ENCODE assay signal across 19 cellular contexts in genomic region chr17:80486692-80487091, GRCh38. TPM values are rescaled to one million over a fixed set of nuclear protein-coding genes. Genes with fewer than 3 reads are reported as not detected.
DNase-seq lines count a peak whose midpoint lies in the region; ATAC-seq and TF ChIP-seq lines count a peak whose summit lies in the region.
"Had no signal": no experiment of that assay in that cellular context is flagged by ENCODE, and none has a peak within 500 bp of the region (broad histone marks: within the 10 kb centered on the region; RNA-seq: fewer than 3 reads in every experiment).

No MANE protein-coding gene starts in this region.

- H2AK5ac ChIP-seq in IMR-90 (ENCODE audit: low read depth, low read length) = no peak overlapping the region

- CTCF ChIA-PET in IMR-90 (lab: Yijun Ruan, JAX) = no interaction called here

- H3K4me3 Mint-ChIP-seq in neural progenitor cell = peak overlapping the region; percentile 64
- H3K4me3 Mint-ChIP-seq: T-cell had no signal

- H3K9me3 ChIP-seq in DND-41 (ENCODE audit: insufficient read depth, low read length, severe bottlenecking) (no peaks in the 10 kb centered on the region), IMR-90 (ENCODE audit: control insufficient read depth, insufficient read depth, low read length) (peaks cover 7% of the 10 kb centered on the region; the same call in 1 of the 2 replicates), WERI-Rb-1 (ENCODE audit: severe bottlenecking) (no peaks in the 10 kb centered on the region), neural progenitor cell (ENCODE audit: low read depth) (no peaks in the 10 kb centered on the region)
- H3K9me3 ChIP-seq: HAP-1 had no signal

- no peak overlapping the region for H3K4ac ChIP-seq in IMR-90 (ENCODE audit: low read depth, low read length)

- H3K14ac ChIP-seq in IMR-90 (replicated peaks; ENCODE audit: low read depth, low read length) = no peak overlapping the region

- H4K91ac ChIP-seq in IMR-90 (ENCODE audit: insufficient read depth, low read depth, low read length) = no peak overlapping the region

- H2AFZ ChIP-seq in DND-41 (ENCODE audit: low read depth, low read length) = no peak overlapping the region
- peak overlapping the region; percentile 43 for H2AFZ ChIP-seq in IMR-90 (replicated peaks; ENCODE audit: low read length, poor library complexity)
- H2AFZ ChIP-seq in neural progenitor cell (replicated peaks) = no peak overlapping the region

- H3K56ac ChIP-seq in IMR-90 (ENCODE audit: extremely low read depth, insufficient read depth, low read length) = no peak overlapping the region

- H3K9me1 ChIP-seq in IMR-90 (ENCODE audit: insufficient read depth, low read length) = peaks cover 3% of the 10 kb centered on the region; the same call in 1 of the 2 replicates

- H3K79me2 ChIP-seq in DND-41 (ENCODE audit: insufficient read depth, low read length) (no peaks in the 10 kb centered on the region), neural progenitor cell (ENCODE audit: low read depth) (no peaks in the 10 kb centered on the region)

- peaks cover 9% of the 10 kb centered on the region for H3F3A ChIP-seq in neural progenitor cell (ENCODE audit: low read depth)

- H2AK9ac ChIP-seq in IMR-90 (replicated peaks; ENCODE audit: low read depth, low read length, poor library complexity) = no peak overlapping the region

- BruUV-seq in IMR-90 (replicated peaks; lab: Mats Ljungman, UMichigan) = no TSS peak

- H3K23ac ChIP-seq in IMR-90 (ENCODE audit: low read depth, low read length) = no peak overlapping the region

- dilution Hi-C loops in IMR-90 (cut with HindIII; ENCODE audit: low sequenced_read_pairs, unreplicated experiment) = no loop called here

- peak overlapping the region; percentile 80 for H3K27ac ChIP-seq in DND-41 (ENCODE audit: low read length)
- no peak overlapping the region for H3K27ac ChIP-seq in IMR-90 (ENCODE audit: insufficient read depth, low read length)
- H3K27ac ChIP-seq in WERI-Rb-1 = peak overlapping the region; percentile 73
- H3K27ac ChIP-seq in neural progenitor cell = no peak overlapping the region
- H3K27ac ChIP-seq: C4-2B, Peyer's patch had no signal

- no peak overlapping the region for H3K18ac ChIP-seq in IMR-90 (ENCODE audit: low read depth, low read length)

- H3K27me3 Mint-ChIP-seq in neural progenitor cell (ENCODE audit: insufficient read depth, low read depth) = peaks cover 22% of the 10 kb centered on the region

- no peak overlapping the region for H4K5ac ChIP-seq in IMR-90 (ENCODE audit: low read depth, low read length)

- H3K4me1 ChIP-seq in DND-41 (ENCODE audit: insufficient read depth, low read length) = peaks cover 31% of the 10 kb centered on the region
- H3K4me1 ChIP-seq in IMR-90 (ENCODE audit: control insufficient read depth, insufficient read depth, low read length) = no peaks in the 10 kb centered on the region; the same call in 1 of the 2 replicates
- peaks cover 11% of the 10 kb centered on the region for H3K4me1 ChIP-seq in neural progenitor cell
- H3K4me1 ChIP-seq: HAP-1, Peyer's patch had no signal

- H2BK15ac ChIP-seq in IMR-90 (ENCODE audit: low read depth, low read length) = no peak overlapping the region

- TF ChIP-seq POLR2A in IMR-90 (IDR thresholded peaks at IDR 0.05; ENCODE audit: low read depth, low read length) = no peak

- H3K27ac Mint-ChIP-seq in neural progenitor cell = no peak overlapping the region
- H3K27ac Mint-ChIP-seq: T-cell had no signal

- WGBS in IMR-90 (ENCODE audit: extremely low coverage in 2 of 2, insufficient read length in 1 of 2), 2 experiments = no CpG with 5 or more reads among the region's 17 CpGs

- H2BK5ac ChIP-seq in IMR-90 (ENCODE audit: low read depth, low read length, poor library complexity, severe bottlenecking) = no peak overlapping the region

- no peak for TF ChIP-seq CTCF in DND-41 (IDR thresholded peaks at IDR 0.05; ENCODE audit: borderline replicate concordance, extremely low read depth, low read length, poor library complexity, severe bottlenecking)
- TF ChIP-seq CTCF in IMR-90 (conservative IDR thresholded peaks at IDR 0.05; ENCODE audit: low read depth, low read length) = no peak
- TF ChIP-seq CTCF in WERI-Rb-1 (IDR thresholded peaks at IDR 0.05; ENCODE audit: low read depth, low read length) = no peak
- no peak for TF ChIP-seq CTCF in neural progenitor cell (IDR thresholded peaks at IDR 0.05)

- TF ChIP-seq RAD21 in IMR-90 (IDR thresholded peaks at IDR 0.05; ENCODE audit: low read length) = no peak

- in situ Hi-C loops in IMR-90 (cut with MboI; ENCODE audit: low sequenced_read_pairs) = no loop called here

- H3K36me3 Mint-ChIP-seq in neural progenitor cell = no peaks in the 10 kb centered on the region
- H3K36me3 Mint-ChIP-seq: T-cell had no signal

- H2BK20ac ChIP-seq in IMR-90 (ENCODE audit: low read depth, low read length) = no peak overlapping the region

- H3K4me1 Mint-ChIP-seq in neural progenitor cell = peaks cover 25% of the 10 kb centered on the region
- H3K4me1 Mint-ChIP-seq: T-cell had no signal

- H4K20me1 ChIP-seq in DND-41 (ENCODE audit: insufficient read depth, low read length) = no peaks in the 10 kb centered on the region
- H4K20me1 ChIP-seq in IMR-90 (ENCODE audit: insufficient read depth, low read length) = peaks cover 4% of the 10 kb centered on the region; the same call in 1 of the 2 replicates
- no peaks in the 10 kb centered on the region for H4K20me1 ChIP-seq in neural progenitor cell (ENCODE audit: low read depth)

- H3K4me3 ChIP-seq in DND-41 (ENCODE audit: low read depth in 1 of 2, low read length in 2 of 2) = no peak overlapping the region; a peak in 1 of 4 replicates
- H3K4me3 ChIP-seq in IMR-90 (ENCODE audit: insufficient read depth, low read depth, low read length) = no peak overlapping the region
- H3K4me3 ChIP-seq in WERI-Rb-1 (ENCODE audit: low read depth, low read length) = no peak overlapping the region; the same call in 1 of the 2 replicates
- H3K4me3 ChIP-seq in neural progenitor cell = no peak overlapping the region
- H3K4me3 ChIP-seq: HAP-1, Peyer's patch had no signal

- H3K9me3 Mint-ChIP-seq in neural progenitor cell = no peaks in the 10 kb centered on the region
- H3K9me3 Mint-ChIP-seq: T-cell had no signal

- H4K8ac ChIP-seq in IMR-90 (ENCODE audit: low read depth in 2 of 2, low read length in 2 of 2) = no peak overlapping the region

- H3K79me1 ChIP-seq in IMR-90 (ENCODE audit: low read depth in 1 of 2, low read length in 2 of 2) = no peaks in the 10 kb centered on the region

- POLR2A ChIA-PET in IMR-90 (lab: Charles Lee; ENCODE audit: unreplicated experiment) = no interaction called here

- H3K36me3 ChIP-seq in DND-41 (ENCODE audit: insufficient read depth, low read length) = no peaks in the 10 kb centered on the region
- no peaks in the 10 kb centered on the region for H3K36me3 ChIP-seq in IMR-90 (ENCODE audit: control insufficient read depth, insufficient read depth, low read length)
- H3K36me3 ChIP-seq in WERI-Rb-1 = no peaks in the 10 kb centered on the region
- no peaks in the 10 kb centered on the region for H3K36me3 ChIP-seq in neural progenitor cell
- H3K36me3 ChIP-seq: HAP-1, Peyer's patch had no signal

- no peak overlapping the region for H2BK120ac ChIP-seq in IMR-90 (ENCODE audit: low read depth, low read length)

- ATAC-seq in DND-41 (ENCODE audit: insufficient read depth, low read depth) (no peak), IMR-90 (ENCODE audit: low read depth) (no peak), HG02885 (IDR thresholded peaks at IDR 0.05; ENCODE audit: poor library complexity, unreplicated experiment) (no peak), GM21717 (IDR thresholded peaks at IDR 0.05; ENCODE audit: unreplicated experiment) (no peak)
- ATAC-seq: SK-N-SH treated with all-trans-retinoic acid at 6 μM for 48 hours, T-cell had no signal

- intact Hi-C loops in IMR-90 (cut with micrococcal nuclease) = no loop called here

- H3K9ac ChIP-seq in DND-41 (ENCODE audit: low read depth, low read length) = peak overlapping the region; percentile 40; the same call in 1 of the 2 replicates
- H3K9ac ChIP-seq in IMR-90 (ENCODE audit: low read depth, low read length) = no peak overlapping the region
- H3K9ac ChIP-seq in neural progenitor cell = no peak overlapping the region

- H3K27me3 ChIP-seq in DND-41 (ENCODE audit: insufficient read depth, low read length, poor library complexity) (no peaks in the 10 kb centered on the region), IMR-90 (ENCODE audit: control insufficient read depth, insufficient read depth, low read length) (peaks cover 55% of the 10 kb centered on the region), WERI-Rb-1 (ENCODE audit: insufficient read depth, low read depth, severe bottlenecking) (no peaks in the 10 kb centered on the region), neural progenitor cell (peaks cover 63% of the 10 kb centered on the region)
- H3K27me3 ChIP-seq: Peyer's patch had no signal

- DNase-seq in DND-41 (no peak), IMR-90 (no peak), WERI-Rb-1 (peak; percentile 83), neural progenitor cell (ENCODE audit: low spot score) (no peak), GM19240 (ENCODE audit: insufficient read length, low spot score) (no peak)
- DNase-seq in stimulated activated CD4-positive, alpha-beta T cell treated with anti-CD3 and anti-CD28 coated beads, Interleukin-15, amount 100 ng/mL, for 24 hours = no peak
- DNase-seq: NCI-H1092 treated with DMSO at 0.1 percent for 48 hours, NCI-H146, NCI-H2029 treated with DMSO at 0.1 percent for 48 hours, NCI-H2171, NCI-H774, Peyer's patch, SHP77, T-cell had no signal

- peak overlapping the region; percentile 27; the same call in 1 of the 2 replicates for H3K4me2 ChIP-seq in DND-41 (ENCODE audit: insufficient read depth, low read length)
- H3K4me2 ChIP-seq in IMR-90 (ENCODE audit: low read depth, low read length) = no peak overlapping the region
- no peak overlapping the region for H3K4me2 ChIP-seq in neural progenitor cell

TF ChIP-seq in IMR-90, 13 proteins besides CTCF, POLR2A, EP300 and RAD21 (continues in another document):
- no peak for TF ChIP-seq MAFK (IDR thresholded peaks at IDR 0.05; ENCODE audit: low read depth, low read length)
- no peak for TF ChIP-seq RCOR1 (IDR thresholded peaks at IDR 0.05; ENCODE audit: insufficient replicate concordance, low read length)
- no peak for TF ChIP-seq MAZ (IDR thresholded peaks at IDR 0.05; ENCODE audit: borderline replicate concordance, low read depth, low read length)
- no peak for TF ChIP-seq MXI1 (IDR thresholded peaks at IDR 0.05; ENCODE audit: borderline replicate concordance, low read depth, low read length)
- no peak for TF ChIP-seq RFX5 (IDR thresholded peaks at IDR 0.05; ENCODE audit: low read depth, low read length)
- no peak for TF ChIP-seq CEBPB (IDR thresholded peaks at IDR 0.05; ENCODE audit: low read depth, low read length)

RNA-seq across cellular contexts. Expression of gene NPTX1, which starts 10.3 kb away (rescaled TPM):
- 20.8 and 23.3 TPM in 2 replicates for total RNA-seq in IMR-90 (2012; rRNA removed)
- polyA plus RNA-seq in IMR-90 (2012; rRNA removed) = 39.5 and 47.0 TPM in 2 replicates
- 40.9 and 41.7 TPM in 2 replicates for polyA plus RNA-seq in IMR-90 (2012; cell fraction: cytosol; rRNA removed)
- polyA plus RNA-seq in IMR-90 (2012; cell fraction: nucleus; rRNA removed; ENCODE audit: low replicate concordance) = 52.2 and 63.8 TPM in 2 replicates
- total RNA-seq in neural progenitor cell (ENCODE audit: low replicate concordance) = 2.6 and 3.8 TPM in 2 replicates

RNA-seq across cellular contexts. Expression of gene RPTOR, which starts 57.9 kb away (rescaled TPM):
- total RNA-seq in IMR-90 (2012; rRNA removed) (10.8 and 11.1 TPM in 2 replicates), neural progenitor cell (ENCODE audit: low replicate concordance) (7.4 and 19.9 TPM in 2 replicates)
- polyA plus RNA-seq in IMR-90 (2012; rRNA removed) = 14.7 and 15.8 TPM in 2 replicates
- polyA plus RNA-seq in IMR-90 (2012; cell fraction: cytosol; rRNA removed) = 12.8 and 14.6 TPM in 2 replicates
- polyA plus RNA-seq in IMR-90 (2012; cell fraction: nucleus; rRNA removed; ENCODE audit: low replicate concordance) = 12.4 and 24.1 TPM in 2 replicates

Comparison
In these comparisons a context has a peak if more than half of its experiments do, and no peak if none do; other contexts are left out.
1. H3K27ac ChIP-seq: peak in DND-41 (single experiment) and WERI-Rb-1 (single experiment); none in IMR-90 (single experiment) and neural progenitor cell (single experiment).